ENCODE assay signal across 8 cellular contexts in the genomic region with DNA sequence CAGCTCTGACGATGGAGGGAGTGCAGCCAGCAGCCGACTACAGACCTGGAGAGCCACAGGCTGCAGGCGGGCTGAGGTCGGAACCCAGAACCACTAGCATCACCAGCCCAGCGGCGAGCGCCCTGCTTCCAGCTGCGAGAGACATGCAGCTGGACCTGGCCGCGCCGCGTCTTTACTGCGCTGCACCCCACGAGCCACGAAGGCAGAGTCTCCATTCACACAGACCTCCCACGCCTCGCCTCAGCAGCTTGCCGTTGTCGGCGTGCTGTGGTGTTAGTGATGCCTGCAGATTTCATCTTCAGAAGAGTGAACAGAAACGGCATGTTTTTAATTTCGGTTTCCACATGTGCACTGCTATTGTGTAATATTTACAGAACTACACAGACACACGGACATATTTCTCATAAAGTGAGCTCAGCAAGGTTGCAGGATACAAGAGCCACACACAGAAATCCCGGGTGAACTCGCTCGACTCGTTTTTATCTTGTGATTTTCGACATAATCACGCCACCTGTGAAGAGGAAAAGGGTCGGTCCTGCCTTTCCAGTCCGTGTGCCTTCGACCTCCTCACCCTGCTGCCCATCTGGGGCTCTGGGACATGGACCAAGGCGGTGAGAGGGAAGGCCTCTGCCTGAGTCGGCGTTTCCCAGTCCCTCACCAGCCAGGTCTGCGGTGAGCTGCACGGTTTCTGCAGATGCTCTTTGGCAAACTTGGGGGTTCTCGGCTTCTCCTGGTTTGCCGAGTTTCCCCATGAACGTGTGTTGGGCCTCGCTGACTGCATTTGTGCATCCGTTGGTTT.
DNase-seq lines count a peak whose midpoint lies in the region; ATAC-seq and TF ChIP-seq lines count a peak whose summit lies in the region.

No MANE protein-coding gene starts in this region.

- in situ Hi-C loops in ACHN (cut with HindIII; ENCODE audit: low pct_ligation_motif_present, low pct_unique_long_range_greater_than_20kb, low sequenced_read_pairs), result no loop called here

- POLR2A ChIA-PET in MCF 10A (lab: Yijun Ruan, JAX), result no interaction called here

- H3K4me1 ChIP-seq in breast epithelium (no peaks in the 10 kb centered on the region), right lobe of liver (peaks cover 0 to 41% (median 20%) of the 10 kb centered on the region in 4 donors), uterus (no peaks in the 10 kb centered on the region)

- peak in 3 of 4 donors; percentile 7 to 44 (median 36) for ATAC-seq in right lobe of liver

- H3K27me3 ChIP-seq in breast epithelium, result no peaks in the 10 kb centered on the region
- no peaks in the 10 kb centered on the region for H3K27me3 ChIP-seq in right lobe of liver
- no peaks in the 10 kb centered on the region for H3K27me3 ChIP-seq in uterus

- no TSS peak for BruUV-seq in MCF 10A (replicated peaks; lab: Mats Ljungman, UMichigan)

- intact Hi-C loops in breast epithelium (cut with DNase I; ENCODE audit: low total_unique reads) (no loop called here), MCF 10A (cut with micrococcal nuclease) (no loop called here), right lobe of liver (cut with DNase I) (no loop called here), uterus (cut with DNase I; ENCODE audit: low total_unique reads) (no loop called here)

- TF ChIP-seq POLR2A in breast epithelium (IDR thresholded peaks at IDR 0.05) (no peak), right lobe of liver (IDR thresholded peaks at IDR 0.05) (no peak), uterus (IDR thresholded peaks at IDR 0.05) (no peak)

- no peaks in the 10 kb centered on the region for H3K9me3 Mint-ChIP-seq in MCF 10A (ENCODE audit: unreplicated experiment)

- H3K36me3 ChIP-seq in breast epithelium, result no peaks in the 10 kb centered on the region
- no peaks in the 10 kb centered on the region for H3K36me3 ChIP-seq in right lobe of liver
- H3K36me3 ChIP-seq in uterus, result no peaks in the 10 kb centered on the region

- 47% methylated on average over 18 of the region's 42 CpGs for WGBS in right lobe of liver (ENCODE audit: insufficient coverage, low coverage, low lambda C conversion rate, missing lambda C conversion rate)

- no peak overlapping the region for H3K27ac Mint-ChIP-seq in MCF 10A (ENCODE audit: low read depth, unreplicated experiment)

- H3K27ac ChIP-seq in breast epithelium (peak overlapping the region in 1 of 2 donors; percentile 72), right lobe of liver (peak overlapping the region; percentile 33 to 91 (median 91)), uterus (peak overlapping the region; percentile 5 to 49)

- no peaks in the 10 kb centered on the region for H3K36me3 Mint-ChIP-seq in MCF 10A (ENCODE audit: insufficient read depth, unreplicated experiment)

- TF ChIP-seq CTCF in breast epithelium (IDR thresholded peaks at IDR 0.05) (no peak), MCF 10A (IDR thresholded peaks at IDR 0.05; ENCODE audit: unreplicated experiment) (no peak), right lobe of liver (IDR thresholded peaks at IDR 0.05) (no peak), uterus (IDR thresholded peaks at IDR 0.05) (no peak)

- H3K4me3 ChIP-seq in breast epithelium (peak overlapping the region; percentile 17 to 43 (median 28)), right lobe of liver (no peak overlapping the region), uterus (no peak overlapping the region)

- H3K9me3 ChIP-seq in breast epithelium, result no peaks in the 10 kb centered on the region
- no peaks in the 10 kb centered on the region for H3K9me3 ChIP-seq in right lobe of liver
- H3K9me3 ChIP-seq in uterus, result no peaks in the 10 kb centered on the region

- CTCF ChIA-PET in MCF 10A (lab: Yijun Ruan, JAX), result interaction anchor here (0.6 to 0.7 kb wide), 3 partner anchors 39 to 260 kb away, joined by 3 read pairs; no protein-coding TSS in a partner anchor

- DNase-seq in breast epithelium (ENCODE audit: low spot score in 2 of 2) (no peak), MCF 10A (ENCODE audit: unreplicated experiment) (no peak), right lobe of liver (peak in 1 of 3 donors; percentile 33), uterus (peak; percentile 46 to 57), dedifferentiated amniotic fluid mesenchymal stem cell (ENCODE audit: extremely low spot score) (no peak), ACHN (no peak), mucosa of gallbladder (ENCODE audit: low spot score) (no peak)
- DNase-seq in activated T-cell treated with anti-CD3 and anti-CD28 coated beads, Interleukin-2, amount 50 U/mL, for 1 hour, result peak; percentile 48

- H3K4me3 Mint-ChIP-seq in MCF 10A (ENCODE audit: unreplicated experiment), result no peak overlapping the region

- H3K4me1 Mint-ChIP-seq in MCF 10A (ENCODE audit: insufficient read depth, unreplicated experiment), result peaks cover 5% of the 10 kb centered on the region

- H3K27me3 Mint-ChIP-seq in MCF 10A (ENCODE audit: insufficient read depth, unreplicated experiment), result no peaks in the 10 kb centered on the region

Comparison
In these comparisons a context has a peak if more than half of its experiments do, and no peak if none do; other contexts are left out.
1. DNase-seq: peak in activated T-cell treated with anti-CD3 and anti-CD28 coated beads, Interleukin-2, amount 50 U/mL, for 1 hour (single experiment) and uterus (2 of 2); none in breast epithelium (0 of 2), MCF 10A (single experiment), dedifferentiated amniotic fluid mesenchymal stem cell (single experiment), ACHN (single experiment) and mucosa of gallbladder (single experiment).
2. H3K4me3 ChIP-seq: peak in breast epithelium (3 of 3); none in right lobe of liver (0 of 3) and uterus (0 of 2).